Comparison of ENCODE assay signal across 8 cellular contexts in the genomic region with DNA sequence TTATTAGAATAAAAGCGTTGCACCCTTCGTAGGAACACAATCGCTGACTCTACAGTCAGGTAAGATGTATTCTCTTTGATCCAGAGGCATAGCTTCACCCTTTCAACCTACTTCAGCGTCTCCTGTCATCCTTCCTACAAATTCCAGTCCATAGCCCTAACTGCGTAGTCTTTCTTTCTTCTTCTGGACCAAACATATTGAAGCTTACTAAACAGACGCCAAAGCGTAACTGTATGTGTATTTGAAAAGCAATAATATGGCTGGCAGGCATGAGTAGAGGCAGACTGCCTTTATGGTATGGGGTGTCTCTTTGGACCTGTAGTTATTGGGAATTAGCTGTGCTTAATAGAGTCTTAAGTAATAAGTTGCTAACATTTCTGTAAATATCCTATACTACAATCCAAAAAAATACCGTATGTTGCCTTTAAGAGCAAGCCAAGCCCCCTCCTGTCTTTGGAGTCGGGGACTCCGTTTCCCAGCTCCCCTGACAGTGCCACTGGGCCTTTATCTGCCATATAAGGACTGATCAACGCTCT. TPM values are rescaled to one million over a fixed set of nuclear protein-coding genes. Genes with fewer than 3 reads are reported as not detected.
DNase-seq lines count a peak whose midpoint lies in the region; ATAC-seq and TF ChIP-seq lines count a peak whose summit lies in the region.

No MANE protein-coding gene starts in this region.

- H3K14ac ChIP-seq in mesenchymal stem cell (ENCODE audit: low read length in 2 of 2): no peak overlapping the region

- H4K8ac ChIP-seq in mesenchymal stem cell (ENCODE audit: low read length): peak overlapping the region; percentile 78

- H3K9me3 ChIP-seq in left ventricle myocardium inferior (replicated peaks): peaks cover 13% of the 10 kb centered on the region
- H3K9me3 ChIP-seq in mesenchymal stem cell (ENCODE audit: control insufficient read depth, low read length): peaks cover 2% of the 10 kb centered on the region
- peaks cover 17% of the 10 kb centered on the region for H3K9me3 ChIP-seq in vagina

- H3K4me1 ChIP-seq in left ventricle myocardium inferior: peaks cover 42% of the 10 kb centered on the region
- H3K4me1 ChIP-seq in mesenchymal stem cell (ENCODE audit: control insufficient read depth, insufficient read depth, low read depth, low read length): peaks cover 2% of the 10 kb centered on the region
- H3K4me1 ChIP-seq in vagina: peaks cover 21% of the 10 kb centered on the region

- no peaks in the 10 kb centered on the region for H3K27me3 ChIP-seq in left ventricle myocardium inferior (ENCODE audit: low read depth)
- no peaks in the 10 kb centered on the region for H3K27me3 ChIP-seq in mesenchymal stem cell (ENCODE audit: control insufficient read depth in 1 of 2, insufficient read depth in 1 of 2, low read length in 2 of 2)
- H3K27me3 ChIP-seq in vagina: no peaks in the 10 kb centered on the region

- intact Hi-C loops in left ventricle myocardium inferior (cut with micrococcal nuclease): no loop called here
- intact Hi-C loops in Right ventricle myocardium superior (cut with DNase I): no loop called here
- intact Hi-C loops in vagina (cut with DNase I): no loop called here

- TF ChIP-seq CTCF in left ventricle myocardium inferior (IDR thresholded peaks at IDR 0.05; ENCODE audit: borderline replicate concordance) (no peak), astrocyte of the spinal cord (IDR thresholded peaks at IDR 0.05; ENCODE audit: low read depth, low read length) (no peak), vagina (IDR thresholded peaks at IDR 0.05) (no peak)

- peak overlapping the region; percentile 35 for H4K91ac ChIP-seq in mesenchymal stem cell (ENCODE audit: low read length)

- DNase-seq in left ventricle myocardium inferior (no peak), Right ventricle myocardium superior (no peak), astrocyte of the spinal cord (ENCODE audit: low read depth, low spot score) (no peak), mesenchymal stem cell (no peak), vagina (ENCODE audit: extremely low spot score in 2 of 2) (no peak), mesenteric fat pad (ENCODE audit: low spot score) (no peak)
- DNase-seq in activated CD4-positive, CD25-positive, alpha-beta regulatory T cell treated with anti-CD3 and anti-CD28 coated beads, Interleukin-2, amount 50 U/mL, for 72 hours: no peak

- 49% methylated on average over 8 of the region's 11 CpGs for WGBS in mesenchymal stem cell

- H3K9ac ChIP-seq in mesenchymal stem cell (ENCODE audit: low read length): peak overlapping the region; percentile 96

- H3K4me3 ChIP-seq in left ventricle myocardium inferior (peak overlapping the region; percentile 92), astrocyte of the spinal cord (ENCODE audit: low read depth, low read length) (peak overlapping the region; percentile 97), mesenchymal stem cell (ENCODE audit: insufficient read depth in 1 of 2, low read depth in 1 of 2, low read length in 2 of 2) (peak overlapping the region in 1 of 2 experiments; percentile 91), vagina (peak overlapping the region; percentile 85 to 94)

- in situ Hi-C loops in astrocyte of the spinal cord (cut with HindIII; ENCODE audit: low sequenced_read_pairs): no loop called here

- peaks cover 19% of the 10 kb centered on the region for H3K36me3 ChIP-seq in left ventricle myocardium inferior
- peaks cover 7 to 14% of the 10 kb centered on the region in 2 experiments for H3K36me3 ChIP-seq in mesenchymal stem cell (ENCODE audit: control insufficient read depth in 1 of 2, insufficient read depth in 2 of 2, low read depth in 1 of 2, low read length in 2 of 2)
- peaks cover 0 to 18% of the 10 kb centered on the region in 2 donors for H3K36me3 ChIP-seq in vagina

- H3K27ac ChIP-seq in left ventricle myocardium inferior (replicated peaks) (peak overlapping the region; percentile 92), mesenchymal stem cell (ENCODE audit: low read length, poor library complexity, severe bottlenecking) (no peak overlapping the region), vagina (peak overlapping the region; percentile 83)

- peak overlapping the region; percentile 93 for H2AFZ ChIP-seq in mesenchymal stem cell (ENCODE audit: low read depth, low read length)

- no peak overlapping the region for H2BK15ac ChIP-seq in mesenchymal stem cell (ENCODE audit: low read depth, poor library complexity, severe bottlenecking)

- H2BK120ac ChIP-seq in mesenchymal stem cell (ENCODE audit: low read depth, low read length): no peak overlapping the region

- H3K79me1 ChIP-seq in mesenchymal stem cell (replicated peaks; ENCODE audit: low read length, poor library complexity, severe bottlenecking): peaks cover 9% of the 10 kb centered on the region

- no peak overlapping the region for H2AK5ac ChIP-seq in mesenchymal stem cell (ENCODE audit: low read length, severe bottlenecking)

- no peak overlapping the region for H2BK5ac ChIP-seq in mesenchymal stem cell (ENCODE audit: low read depth, low read length, poor library complexity, severe bottlenecking)

- peak overlapping the region in 1 of 2 experiments; percentile 28 for H3K18ac ChIP-seq in mesenchymal stem cell (ENCODE audit: low read depth in 1 of 2, low read length in 2 of 2)

- TF ChIP-seq POLR2A in vagina (IDR thresholded peaks at IDR 0.05): no peak

- no peak overlapping the region for H3K23ac ChIP-seq in mesenchymal stem cell (ENCODE audit: low read length in 2 of 2)

- peak overlapping the region in 1 of 2 experiments; percentile 79 for H3K4ac ChIP-seq in mesenchymal stem cell (ENCODE audit: low read depth in 1 of 2, low read length in 2 of 2)

- no peak overlapping the region for H2BK12ac ChIP-seq in mesenchymal stem cell (ENCODE audit: low read length in 2 of 2)

- H3K4me2 ChIP-seq in mesenchymal stem cell (ENCODE audit: low read length, poor library complexity, severe bottlenecking): no peak overlapping the region

- no peak for ATAC-seq in Right ventricle myocardium superior (ENCODE audit: poor library complexity)
- ATAC-seq in GM18502 (IDR thresholded peaks at IDR 0.05; ENCODE audit: poor library complexity, unreplicated experiment): no peak

RNA-seq across cellular contexts. Expression of gene ZNF548, which starts 0.4 kb away (rescaled TPM):
- total RNA-seq in left ventricle myocardium inferior: 14.4 TPM
- 13.5 TPM for total RNA-seq in Right ventricle myocardium superior
- polyA plus RNA-seq in mesenchymal stem cell (2013, experiment 1 of 2): 5.3 TPM
- 5.6 TPM for polyA plus RNA-seq in mesenchymal stem cell (2013, experiment 2 of 2)
- 17.2 TPM for total RNA-seq in vagina
- 13.9 TPM for total RNA-seq in mesenteric fat pad

RNA-seq across cellular contexts. Expression of gene ZNF17, which starts 21.7 kb away (rescaled TPM):
- total RNA-seq in left ventricle myocardium inferior (8.9 TPM), Right ventricle myocardium superior (10.1 TPM), vagina (18.4 TPM), mesenteric fat pad (8.6 TPM)
- polyA plus RNA-seq in mesenchymal stem cell (2013, experiment 1 of 2): 2.7 TPM
- 2.8 TPM for polyA plus RNA-seq in mesenchymal stem cell (2013, experiment 2 of 2)

RNA-seq across cellular contexts. Expression of gene TRAPPC2B, which starts 25.9 kb away (rescaled TPM):
- total RNA-seq in left ventricle myocardium inferior: 11.4 TPM
- 9.1 TPM for total RNA-seq in Right ventricle myocardium superior
- polyA plus RNA-seq in mesenchymal stem cell (2013, experiment 1 of 2): 23.5 TPM
- 22.8 TPM for polyA plus RNA-seq in mesenchymal stem cell (2013, experiment 2 of 2)
- 8.6 TPM for total RNA-seq in vagina
- 10.3 TPM for total RNA-seq in mesenteric fat pad

RNA-seq across cellular contexts. Expression of gene ZNF547, which starts 25.9 kb away (rescaled TPM):
- 3.6 TPM for total RNA-seq in left ventricle myocardium inferior
- 3.3 TPM for total RNA-seq in Right ventricle myocardium superior
- polyA plus RNA-seq in mesenchymal stem cell (2013, experiment 1 of 2): 1.2 TPM
- polyA plus RNA-seq in mesenchymal stem cell (2013, experiment 2 of 2): 1.0 TPM
- total RNA-seq in vagina: 3.2 TPM
- 2.2 TPM for total RNA-seq in mesenteric fat pad

RNA-seq across cellular contexts. Expression of gene ZNF304, which starts 38.2 kb away (rescaled TPM):
- total RNA-seq in left ventricle myocardium inferior (8.0 TPM), Right ventricle myocardium superior (7.5 TPM), vagina (5.9 TPM), mesenteric fat pad (7.4 TPM)
- 3.3 TPM for polyA plus RNA-seq in mesenchymal stem cell (2013, experiment 1 of 2)
- 3.3 TPM for polyA plus RNA-seq in mesenchymal stem cell (2013, experiment 2 of 2)
